8 cellular contexts compared by ENCODE assay signal in the genomic region with DNA sequence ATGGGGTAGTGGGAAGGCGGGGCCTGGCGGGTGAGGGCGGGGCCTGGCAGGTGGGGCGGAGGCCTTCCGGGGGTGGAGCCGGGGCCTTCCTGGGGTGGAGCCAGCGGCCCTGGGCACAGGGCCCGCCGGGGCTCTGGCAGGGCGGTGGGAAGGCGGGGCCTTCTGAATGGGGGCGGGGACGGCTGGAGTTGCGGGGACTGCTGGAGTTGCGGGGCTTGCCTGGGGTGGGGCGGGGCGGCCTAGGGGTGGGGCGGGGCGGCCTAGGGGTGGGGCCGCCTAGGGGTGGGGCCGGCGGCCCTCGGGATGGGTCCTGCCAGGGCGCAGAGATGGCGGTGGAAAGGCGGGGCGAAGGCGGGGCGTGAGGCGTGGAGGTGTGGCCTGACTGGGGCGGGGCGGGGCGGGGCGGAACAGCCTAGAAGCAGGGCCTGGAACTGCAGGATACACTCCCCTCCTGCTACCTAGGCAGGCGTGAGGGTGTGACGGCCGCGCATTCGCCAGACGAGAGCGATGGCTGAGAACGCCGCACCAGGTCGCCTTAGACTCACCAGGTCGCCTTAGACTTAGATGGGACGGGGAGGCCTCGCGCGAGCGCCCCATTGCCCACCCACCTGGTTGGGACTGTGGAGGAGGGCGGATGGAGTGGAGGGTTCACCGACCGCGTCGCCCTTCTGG. TPM values are rescaled to one million over a fixed set of nuclear protein-coding genes. Genes with fewer than 3 reads are reported as not detected.
DNase-seq lines count a peak whose midpoint lies in the region; ATAC-seq, FAIRE-seq and TF ChIP-seq lines count a peak whose summit lies in the region.

No MANE protein-coding gene starts in this region.

- peak; percentile 51 for ATAC-seq in HG03457 (IDR thresholded peaks at IDR 0.05; ENCODE audit: unreplicated experiment)

- FAIRE-seq in bronchial epithelial cell (lab: Jason Lieb, UNC), result no peak

- DNase-seq in SIG-M5 treated with dmso at 0.1 percent for 504 hours (lab: John Stamatoyannopoulos, UW; ENCODE audit: unreplicated experiment) (peak; percentile 15), SIG-M5 (lab: John Stamatoyannopoulos, UW) (no peak), bronchial epithelial cell (ENCODE audit: low read depth) (peak; percentile 37), iris pigment epithelial cell (ENCODE audit: low read depth) (peak; percentile 75), SHP77 treated with DMSO at 0.1 percent for 48 hours (lab: John Stamatoyannopoulos, UW) (no peak)
- peak; percentile 63 for DNase-seq in activated CD4-positive, CD25-positive, alpha-beta regulatory T cell treated with anti-CD3 and anti-CD28 coated beads, Interleukin-2, amount 50 U/mL, for 16 hours (ENCODE audit: low read depth, low spot score)
- DNase-seq in stimulated activated CD4-positive, alpha-beta T cell treated with anti-CD3 and anti-CD28 coated beads, Interleukin-1b, Interleukin-23, amount 100 ng/mL, for 24 hours (ENCODE audit: low read depth in 4 of 4, low spot score in 1 of 4), result peak; percentile 54 to 75 (median 66)

- no peak for TF ChIP-seq CTCF in bronchial epithelial cell (IDR thresholded peaks at IDR 0.05; ENCODE audit: insufficient read depth, low read length, severe bottlenecking)

- H3K36me3 ChIP-seq in bronchial epithelial cell (ENCODE audit: control insufficient read depth, insufficient read depth, low read length), result no peaks in the 10 kb centered on the region

- H3K4me3 ChIP-seq in bronchial epithelial cell (ENCODE audit: low read depth, low read length), result peak overlapping the region; percentile 25

- H3K27me3 ChIP-seq in bronchial epithelial cell (ENCODE audit: control insufficient read depth, insufficient read depth, low read length), result no peaks in the 10 kb centered on the region

RNA-seq across cellular contexts. Expression of a gene that starts 19.3 kb away (rescaled TPM):
- total RNA-seq in bronchial epithelial cell, result 30.7 and 39.8 TPM in 2 replicates

RNA-seq across cellular contexts. Expression of a gene that starts 53.5 kb away (rescaled TPM):
- 0.79 and 1.4 TPM in 2 replicates for total RNA-seq in bronchial epithelial cell

Comparison
In these comparisons a context has a peak if more than half of its experiments do, and no peak if none do; other contexts are left out.
1. DNase-seq: peak in SIG-M5 treated with dmso at 0.1 percent for 504 hours (single experiment), activated CD4-positive, CD25-positive, alpha-beta regulatory T cell treated with anti-CD3 and anti-CD28 coated beads, Interleukin-2, amount 50 U/mL, for 16 hours (single experiment), bronchial epithelial cell (single experiment), iris pigment epithelial cell (single experiment) and stimulated activated CD4-positive, alpha-beta T cell treated with anti-CD3 and anti-CD28 coated beads, Interleukin-1b, Interleukin-23, amount 100 ng/mL, for 24 hours (4 of 4); none in SIG-M5 (single experiment) and SHP77 treated with DMSO at 0.1 percent for 48 hours (single experiment).